20 cellular contexts compared by ENCODE assay signal in genomic region chr9:136833381-136834142, GRCh38. TPM values are rescaled to one million over a fixed set of nuclear protein-coding genes. Genes with fewer than 3 reads are reported as not detected.
DNase-seq lines count a peak whose midpoint lies in the region; ATAC-seq, FAIRE-seq and TF ChIP-seq lines count a peak whose summit lies in the region.
"Had no signal": no experiment of that assay in that cellular context is flagged by ENCODE, and none has a peak within 500 bp of the region (broad histone marks: within the 10 kb centered on the region; RNA-seq: fewer than 3 reads in every experiment).

No MANE protein-coding gene starts in this region.

- BruUV-seq in HepG2 (replicated peaks; lab: Mats Ljungman, UMichigan), result no TSS peak

- FAIRE-seq in HepG2 (lab: Jason Lieb, UNC), result no peak
- FAIRE-seq: A549, H54, RCC 7860 had no signal

- H3K4me1 Mint-ChIP-seq in natural killer cell treated with Interleukin-12 subunit alpha and Interleukin-12 subunit beta and Interleukin-15 and Interleukin-18, amount 100 ng/mL, for 72 hours (ENCODE audit: low read depth in 2 of 2), result no peaks in the 10 kb centered on the region
- H3K4me1 Mint-ChIP-seq in natural killer cell (no peaks in the 10 kb centered on the region), endothelial cell (ENCODE audit: unreplicated experiment) (no peaks in the 10 kb centered on the region), type B pancreatic cell (ENCODE audit: unreplicated experiment) (no peaks in the 10 kb centered on the region)

- ATAC-seq in natural killer cell treated with Interleukin-12 subunit alpha and Interleukin-12 subunit beta and Interleukin-15 and Interleukin-18, amount 100 ng/mL, for 72 hours, result no peak
- no peak for ATAC-seq in natural killer cell
- no peak for ATAC-seq in HepG2
- ATAC-seq: A549 had no signal

- H4K20me1 ChIP-seq in HepG2 (ENCODE audit: insufficient read depth, low read length), result no peaks in the 10 kb centered on the region

- H3K27ac ChIP-seq in HepG2 (ENCODE audit: extremely low read length, insufficient read depth, low read length), result no peak overlapping the region
- H3K27ac ChIP-seq: A549 had no signal

- no peak overlapping the region for H3K4me2 ChIP-seq in HepG2 (ENCODE audit: low read depth, low read length)
- H3K4me2 ChIP-seq: A549 had no signal

- in situ Hi-C loops in HepG2 (cut with HindIII; ENCODE audit: extremely low pct_ligation_motif_present, low pct_unique_long_range_greater_than_20kb), result no loop called here

- no peaks in the 10 kb centered on the region for H3K9me3 Mint-ChIP-seq in natural killer cell treated with Interleukin-12 subunit alpha and Interleukin-12 subunit beta and Interleukin-15 and Interleukin-18, amount 100 ng/mL, for 72 hours
- H3K9me3 Mint-ChIP-seq in natural killer cell, result no peaks in the 10 kb centered on the region
- H3K9me3 Mint-ChIP-seq in endothelial cell (ENCODE audit: unreplicated experiment), result no peaks in the 10 kb centered on the region
- no peaks in the 10 kb centered on the region for H3K9me3 Mint-ChIP-seq in type B pancreatic cell

- no peak for TF ChIP-seq RAD21 in HepG2 (CRISPR knock-in tag; IDR thresholded peaks at IDR 0.05)

- POLR2A ChIA-PET in HepG2 (lab: Yijun Ruan, JAX), result interaction anchor here (0.5 kb wide), 1 partner anchor 143 kb away, joined by 3 read pairs; no protein-coding TSS in a partner anchor

- peak; percentile 44 for DNase-seq in natural killer cell treated with Interleukin-12 subunit alpha and Interleukin-12 subunit beta and Interleukin-15 and Interleukin-18, amount 100 ng/mL, for 72 hours (ENCODE audit: low spot score)
- DNase-seq in natural killer cell (no peak), endothelial cell (ENCODE audit: low spot score) (no peak), HepG2 (ENCODE audit: low spot score) (no peak), type B pancreatic cell (ENCODE audit: extremely low spot score, unreplicated experiment) (no peak), NCI-H2196 (lab: John Stamatoyannopoulos, UW; ENCODE audit: unreplicated experiment) (no peak), NCI-H146 treated with DMSO at 0.1 percent for 48 hours (lab: John Stamatoyannopoulos, UW; ENCODE audit: unreplicated experiment) (no peak)
- DNase-seq in central memory CD4-positive, alpha-beta T cell, result no peak
- DNase-seq: C1 segment of cervical spinal cord, DMS 273 treated with DMSO at 0.1 percent for 48 hours, GF-D8, Karpas-422, MM.1S, NCI-H1105 treated with DMSO at 0.1 percent for 48 hours, NCI-H187 treated with DMSO at 0.1 percent for 48 hours, NCI-H526 treated with DMSO at 0.1 percent for 48 hours, SIG-M5 had no signal

- H3K9ac ChIP-seq in HepG2 (ENCODE audit: insufficient read depth, low read depth, low read length), result no peak overlapping the region

- TF ChIP-seq EP300 in HepG2 (IDR thresholded peaks at IDR 0.05; ENCODE audit: low read depth in 2 of 2, low read length in 2 of 2) (no peak), HepG2 (CRISPR knock-in tag; IDR thresholded peaks at IDR 0.05; ENCODE audit: borderline replicate concordance) (no peak)

- TF ChIP-seq POLR2A in HepG2 (IDR thresholded peaks at IDR 0.05; ENCODE audit: insufficient read depth in 1 of 2, low read depth in 2 of 2, low read length in 2 of 2), result no peak

- H3K4me1 ChIP-seq in HepG2 (ENCODE audit: insufficient read depth, low read length), result no peaks in the 10 kb centered on the region

- no peak overlapping the region for H3K4me3 Mint-ChIP-seq in natural killer cell treated with Interleukin-12 subunit alpha and Interleukin-12 subunit beta and Interleukin-15 and Interleukin-18, amount 100 ng/mL, for 72 hours
- H3K4me3 Mint-ChIP-seq in natural killer cell, result no peak overlapping the region
- H3K4me3 Mint-ChIP-seq in endothelial cell (ENCODE audit: unreplicated experiment), result peak overlapping the region; percentile 85
- no peak overlapping the region for H3K4me3 Mint-ChIP-seq in type B pancreatic cell

- H3K36me3 ChIP-seq in HepG2 (replicated peaks in 1 of 2; ENCODE audit: control insufficient read depth in 1 of 2, insufficient read depth in 2 of 2, low read length in 2 of 2), result peaks cover 29 to 41% of the 10 kb centered on the region in 2 experiments

- no peaks in the 10 kb centered on the region for H3K27me3 ChIP-seq in HepG2 (ENCODE audit: control insufficient read depth in 1 of 2, insufficient read depth in 2 of 2, low read length in 2 of 2)

- H3K27ac Mint-ChIP-seq in natural killer cell treated with Interleukin-12 subunit alpha and Interleukin-12 subunit beta and Interleukin-15 and Interleukin-18, amount 100 ng/mL, for 72 hours, result no peak overlapping the region
- H3K27ac Mint-ChIP-seq in natural killer cell (no peak overlapping the region), endothelial cell (ENCODE audit: unreplicated experiment) (no peak overlapping the region), type B pancreatic cell (peak overlapping the region; percentile 39)

- TF ChIP-seq CTCF in natural killer cell (IDR thresholded peaks at IDR 0.05) (no peak), endothelial cell (IDR thresholded peaks at IDR 0.05; ENCODE audit: unreplicated experiment) (no peak), HepG2 (CRISPR knock-in tag; IDR thresholded peaks at IDR 0.05) (no peak), type B pancreatic cell (conservative IDR thresholded peaks at IDR 0.05) (no peak)

- intact Hi-C loops in natural killer cell (cut with micrococcal nuclease), result no loop called here
- intact Hi-C loops in HepG2 (cut with micrococcal nuclease; ENCODE audit: unreplicated experiment), result no loop called here

- H3K4me3 ChIP-seq in HepG2 (replicated peaks in 1 of 3; ENCODE audit: insufficient read depth in 1 of 3, low read depth in 2 of 3, low read length in 3 of 3), result no peak overlapping the region
- H3K4me3 ChIP-seq: A549 had no signal

- no peaks in the 10 kb centered on the region for H3K9me3 ChIP-seq in HepG2 (ENCODE audit: low read length)
- H3K9me3 ChIP-seq: A549 had no signal

- H3K27me3 Mint-ChIP-seq in natural killer cell treated with Interleukin-12 subunit alpha and Interleukin-12 subunit beta and Interleukin-15 and Interleukin-18, amount 100 ng/mL, for 72 hours, result no peaks in the 10 kb centered on the region
- H3K27me3 Mint-ChIP-seq in natural killer cell (ENCODE audit: low read depth in 2 of 2) (no peaks in the 10 kb centered on the region), endothelial cell (ENCODE audit: unreplicated experiment) (peaks cover 10% of the 10 kb centered on the region), type B pancreatic cell (no peaks in the 10 kb centered on the region)

- no peaks in the 10 kb centered on the region for H3K36me3 Mint-ChIP-seq in natural killer cell treated with Interleukin-12 subunit alpha and Interleukin-12 subunit beta and Interleukin-15 and Interleukin-18, amount 100 ng/mL, for 72 hours
- H3K36me3 Mint-ChIP-seq in natural killer cell (no peaks in the 10 kb centered on the region), endothelial cell (ENCODE audit: low read depth, unreplicated experiment) (peaks cover 13% of the 10 kb centered on the region), type B pancreatic cell (no peaks in the 10 kb centered on the region)

- CTCF ChIA-PET in HepG2 (lab: Yijun Ruan, JAX; ENCODE audit: low intra/inter-chr PET ratio, low total read pairs), result no interaction called here

- WGBS in HepG2 (ENCODE audit: low lambda C conversion rate), result 97% methylated on average over 8 of the region's 18 CpGs

- no peaks in the 10 kb centered on the region for H3K79me2 ChIP-seq in HepG2 (ENCODE audit: insufficient read depth, low read length)

- H2AFZ ChIP-seq in HepG2 (ENCODE audit: low read length), result no peak overlapping the region

RNA-seq across cellular contexts. Expression of gene AJM1, which starts 8.7 kb away (rescaled TPM):
- 10 to 100 TPM in 1 of 2 donors, 1 to 10 TPM in 1; 7.8 to 11.2 TPM for total RNA-seq in natural killer cell treated with Interleukin-12 subunit alpha and Interleukin-12 subunit beta and Interleukin-15 and Interleukin-18, amount 100 ng/mL, for 72 hours
- 10 to 100 TPM; 26.6 to 35.6 (median 31.5) TPM for total RNA-seq in natural killer cell
- total RNA-seq in endothelial cell (ENCODE audit: unreplicated experiment), result 0.80 TPM
- 0.48 and 1.1 TPM in 2 replicates for total RNA-seq in HepG2 (2016; rRNA removed; fragmentation: Illumina TruSeq; extraction: Trizol)
- total RNA-seq in HepG2 (2016; cell fraction: cytosol; rRNA removed; fragmentation: Illumina TruSeq; extraction: Trizol; ENCODE audit: low read depth), result 0.61 and 0.71 TPM in 2 replicates
- 0.30 and 1.00 TPM in 2 replicates for total RNA-seq in HepG2 (2016; cell fraction: insoluble cytoplasmic fraction; rRNA removed; fragmentation: Illumina TruSeq; extraction: Trizol)
- 0.59 and 0.90 TPM in 2 replicates for total RNA-seq in HepG2 (2016; cell fraction: membrane; rRNA removed; fragmentation: Illumina TruSeq; extraction: Trizol)
- 1.0 TPM in 2 replicates for total RNA-seq in HepG2 (2016; cell fraction: nucleus; rRNA removed; fragmentation: Illumina TruSeq; extraction: Trizol)
- 1.2 and 1.4 TPM in 2 replicates for polyA plus RNA-seq in HepG2 (2011; rRNA removed)
- polyA plus RNA-seq in HepG2 (2011; cell fraction: cytosol; rRNA removed), result 0.45 and 0.97 TPM in 2 replicates
- polyA plus RNA-seq in HepG2 (2011; cell fraction: nucleus; rRNA removed), result 22.1 and 27.9 TPM in 2 replicates
- polyA plus RNA-seq in HepG2 (2012), result 2.2 TPM in 2 replicates
- polyA plus RNA-seq in HepG2 (2016; cell fraction: cytosol; fragmentation: Illumina TruSeq; extraction: Trizol; ENCODE audit: low read depth), result 0.40 and 0.78 TPM in 2 replicates
- 0.61 and 0.74 TPM in 2 replicates for polyA plus RNA-seq in HepG2 (2016; cell fraction: insoluble cytoplasmic fraction; fragmentation: Illumina TruSeq; extraction: Trizol; ENCODE audit: low read depth)
- polyA plus RNA-seq in HepG2 (2016; cell fraction: membrane; fragmentation: Illumina TruSeq; extraction: Trizol; ENCODE audit: low read depth), result 0.52 and 0.76 TPM in 2 replicates
- polyA plus RNA-seq in HepG2 (2016; cell fraction: nucleus; fragmentation: Illumina TruSeq; extraction: Trizol; ENCODE audit: insufficient read depth, low read depth), result 4.1 and 4.6 TPM in 2 replicates
- 0.77 and 1.1 TPM in 2 replicates for polyA minus RNA-seq in HepG2 (2011; rRNA and poly(A)+ RNA removed; ENCODE audit: low replicate concordance)
- 1.5 and 1.8 TPM in 2 replicates for polyA minus RNA-seq in HepG2 (2011; cell fraction: cytosol; rRNA and poly(A)+ RNA removed)
- 3.0 and 3.3 TPM in 2 replicates for polyA minus RNA-seq in HepG2 (2011; cell fraction: nucleus; rRNA and poly(A)+ RNA removed)
- 3.2 and 3.6 TPM in 2 replicates for total RNA-seq in type B pancreatic cell (ENCODE audit: low replicate concordance)

RNA-seq across cellular contexts. Expression of gene PHPT1, which starts 15.6 kb away (rescaled TPM):
- 100 to 1,000 TPM in 1 of 2 donors, 10 to 100 TPM in 1; 71.5 to 108 TPM for total RNA-seq in natural killer cell treated with Interleukin-12 subunit alpha and Interleukin-12 subunit beta and Interleukin-15 and Interleukin-18, amount 100 ng/mL, for 72 hours
- total RNA-seq in natural killer cell (10 to 100 TPM; 63.5 to 69.8 (median 67.7) TPM), endothelial cell (ENCODE audit: unreplicated experiment) (134 TPM), HepG2 (2016; rRNA removed; fragmentation: Illumina TruSeq; extraction: Trizol) (155 and 192 TPM in 2 replicates), type B pancreatic cell (ENCODE audit: low replicate concordance) (176 and 199 TPM in 2 replicates)
- total RNA-seq in HepG2 (2016; cell fraction: cytosol; rRNA removed; fragmentation: Illumina TruSeq; extraction: Trizol; ENCODE audit: low read depth), result 102 and 115 TPM in 2 replicates
- total RNA-seq in HepG2 (2016; cell fraction: insoluble cytoplasmic fraction; rRNA removed; fragmentation: Illumina TruSeq; extraction: Trizol), result 166 and 201 TPM in 2 replicates
- total RNA-seq in HepG2 (2016; cell fraction: membrane; rRNA removed; fragmentation: Illumina TruSeq; extraction: Trizol), result 119 and 147 TPM in 2 replicates
- total RNA-seq in HepG2 (2016; cell fraction: nucleus; rRNA removed; fragmentation: Illumina TruSeq; extraction: Trizol), result 76.8 and 86.8 TPM in 2 replicates
- polyA plus RNA-seq in HepG2 (2011; rRNA removed), result 184 and 189 TPM in 2 replicates
- 184 and 289 TPM in 2 replicates for polyA plus RNA-seq in HepG2 (2011; cell fraction: cytosol; rRNA removed)
- 352 and 483 TPM in 2 replicates for polyA plus RNA-seq in HepG2 (2011; cell fraction: nucleus; rRNA removed)
- polyA plus RNA-seq in HepG2 (2012), result 109 and 121 TPM in 2 replicates
- polyA plus RNA-seq in HepG2 (2016; cell fraction: cytosol; fragmentation: Illumina TruSeq; extraction: Trizol; ENCODE audit: low read depth), result 97.4 and 122 TPM in 2 replicates
- polyA plus RNA-seq in HepG2 (2016; cell fraction: insoluble cytoplasmic fraction; fragmentation: Illumina TruSeq; extraction: Trizol; ENCODE audit: low read depth), result 136 and 146 TPM in 2 replicates
- polyA plus RNA-seq in HepG2 (2016; cell fraction: membrane; fragmentation: Illumina TruSeq; extraction: Trizol; ENCODE audit: low read depth), result 95.2 and 109 TPM in 2 replicates
- polyA plus RNA-seq in HepG2 (2016; cell fraction: nucleus; fragmentation: Illumina TruSeq; extraction: Trizol; ENCODE audit: insufficient read depth, low read depth), result 167 and 176 TPM in 2 replicates
- polyA minus RNA-seq in HepG2 (2011; rRNA and poly(A)+ RNA removed; ENCODE audit: low replicate concordance), result 32.0 and 34.3 TPM in 2 replicates
- polyA minus RNA-seq in HepG2 (2011; cell fraction: cytosol; rRNA and poly(A)+ RNA removed), result 21.5 and 26.7 TPM in 2 replicates
- polyA minus RNA-seq in HepG2 (2011; cell fraction: nucleus; rRNA and poly(A)+ RNA removed), result 33.4 and 39.9 TPM in 2 replicates

RNA-seq across cellular contexts. Expression of gene MAMDC4, which starts 18.6 kb away (rescaled TPM):
- total RNA-seq in natural killer cell treated with Interleukin-12 subunit alpha and Interleukin-12 subunit beta and Interleukin-15 and Interleukin-18, amount 100 ng/mL, for 72 hours, result 10 to 100 TPM; 16.0 to 17.2 TPM
- 1 to 10 TPM; 4.6 to 6.5 (median 5.8) TPM for total RNA-seq in natural killer cell
- 10.0 TPM for total RNA-seq in endothelial cell (ENCODE audit: unreplicated experiment)
- 1.2 and 6.0 TPM in 2 replicates for total RNA-seq in HepG2 (2016; rRNA removed; fragmentation: Illumina TruSeq; extraction: Trizol)
- total RNA-seq in HepG2 (2016; cell fraction: cytosol; rRNA removed; fragmentation: Illumina TruSeq; extraction: Trizol; ENCODE audit: low read depth), result 1.7 and 2.2 TPM in 2 replicates
- total RNA-seq in HepG2 (2016; cell fraction: insoluble cytoplasmic fraction; rRNA removed; fragmentation: Illumina TruSeq; extraction: Trizol), result 1.0 and 7.5 TPM in 2 replicates
- 0.83 and 1.1 TPM in 2 replicates for total RNA-seq in HepG2 (2016; cell fraction: membrane; rRNA removed; fragmentation: Illumina TruSeq; extraction: Trizol)
- 7.7 and 10.7 TPM in 2 replicates for total RNA-seq in HepG2 (2016; cell fraction: nucleus; rRNA removed; fragmentation: Illumina TruSeq; extraction: Trizol)
- polyA plus RNA-seq in HepG2 (2011; rRNA removed), result 6.8 and 7.9 TPM in 2 replicates
- polyA plus RNA-seq in HepG2 (2011; cell fraction: cytosol; rRNA removed), result 1.2 and 2.6 TPM in 2 replicates
- 170 and 232 TPM in 2 replicates for polyA plus RNA-seq in HepG2 (2011; cell fraction: nucleus; rRNA removed)
- 6.5 and 6.7 TPM in 2 replicates for polyA plus RNA-seq in HepG2 (2012)
- polyA plus RNA-seq in HepG2 (2016; cell fraction: cytosol; fragmentation: Illumina TruSeq; extraction: Trizol; ENCODE audit: low read depth), result 0.48 and 0.49 TPM in 2 replicates
- polyA plus RNA-seq in HepG2 (2016; cell fraction: insoluble cytoplasmic fraction; fragmentation: Illumina TruSeq; extraction: Trizol; ENCODE audit: low read depth), result 1.2 and 1.3 TPM in 2 replicates
- polyA plus RNA-seq in HepG2 (2016; cell fraction: membrane; fragmentation: Illumina TruSeq; extraction: Trizol; ENCODE audit: low read depth), result 0.57 and 0.68 TPM in 2 replicates
- polyA plus RNA-seq in HepG2 (2016; cell fraction: nucleus; fragmentation: Illumina TruSeq; extraction: Trizol; ENCODE audit: insufficient read depth, low read depth), result 32.1 and 33.9 TPM in 2 replicates
- 0.96 and 2.4 TPM in 2 replicates for polyA minus RNA-seq in HepG2 (2011; rRNA and poly(A)+ RNA removed; ENCODE audit: low replicate concordance)
- 0.69 and 1.2 TPM in 2 replicates for polyA minus RNA-seq in HepG2 (2011; cell fraction: cytosol; rRNA and poly(A)+ RNA removed)
- polyA minus RNA-seq in HepG2 (2011; cell fraction: nucleus; rRNA and poly(A)+ RNA removed), result 8.8 and 10.9 TPM in 2 replicates
- total RNA-seq in type B pancreatic cell (ENCODE audit: low replicate concordance), result 18.4 and 29.1 TPM in 2 replicates

RNA-seq across cellular contexts. Expression of gene RABL6, which starts 25.8 kb away (rescaled TPM):
- 100 to 1,000 TPM in 1 of 2 donors, 10 to 100 TPM in 1; 74.1 to 151 TPM for total RNA-seq in natural killer cell treated with Interleukin-12 subunit alpha and Interleukin-12 subunit beta and Interleukin-15 and Interleukin-18, amount 100 ng/mL, for 72 hours
- 10 to 100 TPM; 72.7 to 82.5 (median 75.9) TPM for total RNA-seq in natural killer cell
- total RNA-seq in endothelial cell (ENCODE audit: unreplicated experiment), result 88.4 TPM
- 66.4 and 81.5 TPM in 2 replicates for total RNA-seq in HepG2 (2016; rRNA removed; fragmentation: Illumina TruSeq; extraction: Trizol)
- total RNA-seq in HepG2 (2016; cell fraction: cytosol; rRNA removed; fragmentation: Illumina TruSeq; extraction: Trizol; ENCODE audit: low read depth), result 37.0 and 38.7 TPM in 2 replicates
- total RNA-seq in HepG2 (2016; cell fraction: insoluble cytoplasmic fraction; rRNA removed; fragmentation: Illumina TruSeq; extraction: Trizol), result 54.7 and 84.6 TPM in 2 replicates
- total RNA-seq in HepG2 (2016; cell fraction: membrane; rRNA removed; fragmentation: Illumina TruSeq; extraction: Trizol), result 88.7 and 91.1 TPM in 2 replicates
- 50.3 and 58.9 TPM in 2 replicates for total RNA-seq in HepG2 (2016; cell fraction: nucleus; rRNA removed; fragmentation: Illumina TruSeq; extraction: Trizol)
- polyA plus RNA-seq in HepG2 (2011; rRNA removed), result 125 and 139 TPM in 2 replicates
- 72.4 and 105 TPM in 2 replicates for polyA plus RNA-seq in HepG2 (2011; cell fraction: cytosol; rRNA removed)
- polyA plus RNA-seq in HepG2 (2011; cell fraction: nucleus; rRNA removed), result 222 and 282 TPM in 2 replicates
- polyA plus RNA-seq in HepG2 (2012), result 114 and 126 TPM in 2 replicates
- polyA plus RNA-seq in HepG2 (2016; cell fraction: cytosol; fragmentation: Illumina TruSeq; extraction: Trizol; ENCODE audit: low read depth), result 45.2 and 45.6 TPM in 2 replicates
- 68.3 and 84.3 TPM in 2 replicates for polyA plus RNA-seq in HepG2 (2016; cell fraction: insoluble cytoplasmic fraction; fragmentation: Illumina TruSeq; extraction: Trizol; ENCODE audit: low read depth)
- 80.1 and 85.2 TPM in 2 replicates for polyA plus RNA-seq in HepG2 (2016; cell fraction: membrane; fragmentation: Illumina TruSeq; extraction: Trizol; ENCODE audit: low read depth)
- 135 and 137 TPM in 2 replicates for polyA plus RNA-seq in HepG2 (2016; cell fraction: nucleus; fragmentation: Illumina TruSeq; extraction: Trizol; ENCODE audit: insufficient read depth, low read depth)
- 117 and 139 TPM in 2 replicates for polyA minus RNA-seq in HepG2 (2011; rRNA and poly(A)+ RNA removed; ENCODE audit: low replicate concordance)
- 60.1 and 64.7 TPM in 2 replicates for polyA minus RNA-seq in HepG2 (2011; cell fraction: cytosol; rRNA and poly(A)+ RNA removed)
- 67.3 and 68.4 TPM in 2 replicates for polyA minus RNA-seq in HepG2 (2011; cell fraction: nucleus; rRNA and poly(A)+ RNA removed)
- total RNA-seq in type B pancreatic cell (ENCODE audit: low replicate concordance), result 94.2 and 112 TPM in 2 replicates

RNA-seq across cellular contexts. Expression of gene EDF1, which starts 32.5 kb away (rescaled TPM):
- 100 to 1,000 TPM; 299 to 453 TPM for total RNA-seq in natural killer cell treated with Interleukin-12 subunit alpha and Interleukin-12 subunit beta and Interleukin-15 and Interleukin-18, amount 100 ng/mL, for 72 hours
- 100 to 1,000 TPM; 208 to 255 (median 227) TPM for total RNA-seq in natural killer cell
- 286 TPM for total RNA-seq in endothelial cell (ENCODE audit: unreplicated experiment)
- total RNA-seq in HepG2 (2016; rRNA removed; fragmentation: Illumina TruSeq; extraction: Trizol), result 379 and 474 TPM in 2 replicates
- total RNA-seq in HepG2 (2016; cell fraction: cytosol; rRNA removed; fragmentation: Illumina TruSeq; extraction: Trizol; ENCODE audit: low read depth), result 152 and 180 TPM in 2 replicates
- 390 and 529 TPM in 2 replicates for total RNA-seq in HepG2 (2016; cell fraction: insoluble cytoplasmic fraction; rRNA removed; fragmentation: Illumina TruSeq; extraction: Trizol)
- total RNA-seq in HepG2 (2016; cell fraction: membrane; rRNA removed; fragmentation: Illumina TruSeq; extraction: Trizol), result 186 and 193 TPM in 2 replicates
- total RNA-seq in HepG2 (2016; cell fraction: nucleus; rRNA removed; fragmentation: Illumina TruSeq; extraction: Trizol), result 157 and 160 TPM in 2 replicates
- polyA plus RNA-seq in HepG2 (2011; rRNA removed), result 235 and 269 TPM in 2 replicates
- 392 and 430 TPM in 2 replicates for polyA plus RNA-seq in HepG2 (2011; cell fraction: cytosol; rRNA removed)
- polyA plus RNA-seq in HepG2 (2011; cell fraction: nucleus; rRNA removed), result 129 and 177 TPM in 2 replicates
- polyA plus RNA-seq in HepG2 (2012), result 257 and 326 TPM in 2 replicates
- 191 and 202 TPM in 2 replicates for polyA plus RNA-seq in HepG2 (2016; cell fraction: cytosol; fragmentation: Illumina TruSeq; extraction: Trizol; ENCODE audit: low read depth)
- polyA plus RNA-seq in HepG2 (2016; cell fraction: insoluble cytoplasmic fraction; fragmentation: Illumina TruSeq; extraction: Trizol; ENCODE audit: low read depth), result 553 and 620 TPM in 2 replicates
- 198 and 200 TPM in 2 replicates for polyA plus RNA-seq in HepG2 (2016; cell fraction: membrane; fragmentation: Illumina TruSeq; extraction: Trizol; ENCODE audit: low read depth)
- polyA plus RNA-seq in HepG2 (2016; cell fraction: nucleus; fragmentation: Illumina TruSeq; extraction: Trizol; ENCODE audit: insufficient read depth, low read depth), result 307 and 322 TPM in 2 replicates
- polyA minus RNA-seq in HepG2 (2011; rRNA and poly(A)+ RNA removed; ENCODE audit: low replicate concordance), result 34.3 and 99.7 TPM in 2 replicates
- 87.8 and 91.0 TPM in 2 replicates for polyA minus RNA-seq in HepG2 (2011; cell fraction: cytosol; rRNA and poly(A)+ RNA removed)
- polyA minus RNA-seq in HepG2 (2011; cell fraction: nucleus; rRNA and poly(A)+ RNA removed), result 84.2 and 94.6 TPM in 2 replicates
- total RNA-seq in type B pancreatic cell (ENCODE audit: low replicate concordance), result 324 and 342 TPM in 2 replicates
